In the genomic region with DNA sequence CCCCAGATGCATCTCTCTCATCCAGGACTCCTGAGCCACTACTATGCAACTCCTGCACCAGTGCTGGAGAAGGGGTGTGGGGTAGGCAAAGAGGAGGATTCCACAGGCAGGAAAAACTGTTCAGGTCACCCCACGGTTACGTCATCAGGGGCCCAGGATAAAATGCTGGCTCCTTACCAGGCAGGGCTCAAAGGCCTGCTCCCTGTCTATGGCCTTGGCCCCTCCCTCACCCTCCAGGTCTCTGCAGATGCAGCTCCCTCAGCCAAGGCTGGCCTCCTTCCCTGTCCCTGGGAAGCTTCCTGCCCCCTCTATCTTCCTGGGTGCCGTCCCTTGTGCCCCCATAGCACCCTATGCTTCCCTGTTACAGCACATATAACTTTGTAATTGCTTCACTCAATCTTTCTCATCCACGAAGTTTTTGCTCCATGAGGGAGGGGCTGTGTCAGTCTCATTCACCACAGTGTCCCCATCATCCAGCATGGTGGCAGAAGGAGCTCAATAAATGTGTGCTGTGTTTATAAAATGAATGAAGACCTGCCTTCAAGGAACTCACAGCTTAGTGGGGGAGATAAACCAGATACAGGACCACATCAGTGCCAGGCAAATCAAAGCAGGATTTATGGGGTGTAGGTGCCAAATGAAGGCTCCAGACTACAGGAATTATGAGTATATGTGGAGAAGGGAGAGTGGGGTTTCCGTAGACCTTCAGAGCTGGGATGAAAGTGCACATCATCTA, we compare ENCODE assay signal across 2 cellular contexts.
TF ChIP-seq lines count a peak whose summit lies in the region.

No MANE protein-coding gene starts in this region.

TF ChIP-seq in H1, 55 proteins besides CTCF, POLR2A, EP300 and RAD21:
- TF ChIP-seq SP2 (IDR thresholded peaks at IDR 0.05; ENCODE audit: low read length) (no peak), SAP30 (IDR thresholded peaks at IDR 0.05; ENCODE audit: insufficient read depth, insufficient replicate concordance, low read length) (no peak), NRF1 (IDR thresholded peaks at IDR 0.05; ENCODE audit: low read depth, low read length) (no peak), JUND (IDR thresholded peaks at IDR 0.05; ENCODE audit: low read length) (no peak), TCF12 (IDR thresholded peaks at IDR 0.05; ENCODE audit: low read depth, low read length) (no peak), CBX8 (IDR thresholded peaks at IDR 0.05; ENCODE audit: borderline replicate concordance, low read depth, low read length) (no peak)
TF ChIP-seq in H1: peak in this region for 0.

TF ChIP-seq in SK-N-SH treated with all-trans-retinoic acid at 6 μM for 48 hours, 23 proteins besides CTCF, POLR2A, EP300 and RAD21:
- TF ChIP-seq, protein P1, sequence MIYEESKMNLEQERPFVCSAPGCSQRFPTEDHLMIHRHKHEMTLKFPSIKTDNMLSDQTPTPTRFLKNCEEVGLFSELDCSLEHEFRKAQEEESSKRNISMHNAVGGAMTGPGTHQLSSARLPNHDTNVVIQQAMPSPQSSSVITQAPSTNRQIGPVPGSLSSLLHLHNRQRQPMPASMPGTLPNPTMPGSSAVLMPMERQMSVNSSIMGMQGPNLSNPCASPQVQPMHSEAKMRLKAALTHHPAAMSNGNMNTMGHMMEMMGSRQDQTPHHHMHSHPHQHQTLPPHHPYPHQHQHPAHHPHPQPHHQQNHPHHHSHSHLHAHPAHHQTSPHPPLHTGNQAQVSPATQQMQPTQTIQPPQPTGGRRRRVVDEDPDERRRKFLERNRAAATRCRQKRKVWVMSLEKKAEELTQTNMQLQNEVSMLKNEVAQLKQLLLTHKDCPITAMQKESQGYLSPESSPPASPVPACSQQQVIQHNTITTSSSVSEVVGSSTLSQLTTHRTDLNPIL (CRISPR knock-in tag; IDR thresholded peaks at IDR 0.05; ENCODE audit: low read depth) = no peak
- TF ChIP-seq ZC3H10 (CRISPR knock-in tag; IDR thresholded peaks at IDR 0.05) (no peak), ZFP3 (CRISPR knock-in tag; IDR thresholded peaks at IDR 0.05) (no peak), RARB (CRISPR knock-in tag; IDR thresholded peaks at IDR 0.05) (no peak), ISL1 (CRISPR knock-in tag; IDR thresholded peaks at IDR 0.05) (no peak), OSR1 (CRISPR knock-in tag; IDR thresholded peaks at IDR 0.05) (no peak), ZNF8 (CRISPR knock-in tag; IDR thresholded peaks at IDR 0.05) (no peak), ZFP30 (CRISPR knock-in tag; IDR thresholded peaks at IDR 0.05) (no peak), ARNTL (CRISPR knock-in tag; IDR thresholded peaks at IDR 0.05; ENCODE audit: borderline replicate concordance, low read depth) (no peak), PPARA (CRISPR knock-in tag; IDR thresholded peaks at IDR 0.05; ENCODE audit: borderline replicate concordance) (no peak)
- TF ChIP-seq, protein P2, sequence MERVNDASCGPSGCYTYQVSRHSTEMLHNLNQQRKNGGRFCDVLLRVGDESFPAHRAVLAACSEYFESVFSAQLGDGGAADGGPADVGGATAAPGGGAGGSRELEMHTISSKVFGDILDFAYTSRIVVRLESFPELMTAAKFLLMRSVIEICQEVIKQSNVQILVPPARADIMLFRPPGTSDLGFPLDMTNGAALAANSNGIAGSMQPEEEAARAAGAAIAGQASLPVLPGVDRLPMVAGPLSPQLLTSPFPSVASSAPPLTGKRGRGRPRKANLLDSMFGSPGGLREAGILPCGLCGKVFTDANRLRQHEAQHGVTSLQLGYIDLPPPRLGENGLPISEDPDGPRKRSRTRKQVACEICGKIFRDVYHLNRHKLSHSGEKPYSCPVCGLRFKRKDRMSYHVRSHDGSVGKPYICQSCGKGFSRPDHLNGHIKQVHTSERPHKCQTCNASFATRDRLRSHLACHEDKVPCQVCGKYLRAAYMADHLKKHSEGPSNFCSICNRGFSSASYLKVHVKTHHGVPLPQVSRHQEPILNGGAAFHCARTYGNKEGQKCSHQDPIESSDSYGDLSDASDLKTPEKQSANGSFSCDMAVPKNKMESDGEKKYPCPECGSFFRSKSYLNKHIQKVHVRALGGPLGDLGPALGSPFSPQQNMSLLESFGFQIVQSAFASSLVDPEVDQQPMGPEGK (CRISPR knock-in tag; IDR thresholded peaks at IDR 0.05; ENCODE audit: borderline replicate concordance) = no peak
- TF ChIP-seq, protein P3, sequence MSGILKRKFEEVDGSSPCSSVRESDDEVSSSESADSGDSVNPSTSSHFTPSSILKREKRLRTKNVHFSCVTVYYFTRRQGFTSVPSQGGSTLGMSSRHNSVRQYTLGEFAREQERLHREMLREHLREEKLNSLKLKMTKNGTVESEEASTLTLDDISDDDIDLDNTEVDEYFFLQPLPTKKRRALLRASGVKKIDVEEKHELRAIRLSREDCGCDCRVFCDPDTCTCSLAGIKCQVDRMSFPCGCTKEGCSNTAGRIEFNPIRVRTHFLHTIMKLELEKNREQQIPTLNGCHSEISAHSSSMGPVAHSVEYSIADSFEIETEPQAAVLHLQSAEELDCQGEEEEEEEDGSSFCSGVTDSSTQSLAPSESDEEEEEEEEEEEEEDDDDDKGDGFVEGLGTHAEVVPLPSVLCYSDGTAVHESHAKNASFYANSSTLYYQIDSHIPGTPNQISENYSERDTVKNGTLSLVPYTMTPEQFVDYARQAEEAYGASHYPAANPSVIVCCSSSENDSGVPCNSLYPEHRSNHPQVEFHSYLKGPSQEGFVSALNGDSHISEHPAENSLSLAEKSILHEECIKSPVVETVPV (CRISPR knock-in tag; IDR thresholded peaks at IDR 0.05) = no peak
